26 cellular contexts compared by ENCODE assay signal in the genomic region with DNA sequence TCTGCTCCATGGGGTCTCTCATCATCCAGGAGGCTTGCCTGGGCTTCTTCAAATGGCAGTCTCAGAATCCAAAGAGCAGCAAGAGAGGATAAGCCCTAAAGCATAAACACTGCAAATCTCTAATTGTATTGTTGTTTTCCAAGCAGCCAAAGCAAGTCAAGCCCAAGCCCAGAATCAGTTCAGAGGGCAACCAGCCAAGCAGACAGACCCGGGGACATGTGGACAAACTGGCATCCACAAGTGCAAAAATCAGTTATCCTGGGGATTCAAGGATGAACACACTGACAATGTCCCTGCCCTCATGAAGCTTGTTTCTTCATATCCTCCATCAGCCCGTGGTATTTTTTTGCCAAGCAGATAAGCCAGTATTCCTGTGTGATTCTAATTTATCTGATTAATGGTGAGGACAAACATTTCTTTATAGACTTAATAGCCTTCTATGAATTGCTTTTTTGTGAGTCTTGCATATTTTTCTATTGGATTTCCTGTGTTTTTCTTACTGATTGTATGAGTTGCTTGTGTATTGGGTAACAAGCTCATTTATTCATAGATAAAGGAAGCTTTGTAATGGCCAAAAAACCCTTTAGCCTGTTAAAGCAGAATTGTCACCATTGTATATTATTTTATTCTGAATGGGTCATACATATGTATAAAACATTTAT.
"Had no signal": no experiment of that assay in that cellular context is flagged by ENCODE, and none has a peak within 500 bp of the region (broad histone marks: within the 10 kb centered on the region; RNA-seq: fewer than 3 reads in every experiment).

No MANE protein-coding gene starts in this region.

- H3K4me1 Mint-ChIP-seq: activated naive CD8-positive, alpha-beta T cell treated with anti-CD3 and anti-CD28 coated beads for 36 hours; activated T-helper 17 cell treated with anti-CD3 and anti-CD28 coated beads, Interleukin-2, amount 50 U/mL, for 72 hours had no signal

- H3K4me3 Mint-ChIP-seq: activated CD8-positive, alpha-beta T cell treated with anti-CD3 and anti-CD28 coated beads for 36 hours; activated naive CD8-positive, alpha-beta T cell treated with anti-CD3 and anti-CD28 coated beads for 36 hours; activated T-cell treated with anti-CD3 and anti-CD28 coated beads, Interleukin-2, amount 50 U/mL, for 72 hours; activated T-helper 17 cell treated with anti-CD3 and anti-CD28 coated beads, Interleukin-2, amount 50 U/mL, for 72 hours had no signal

- ATAC-seq: activated CD8-positive, alpha-beta T cell treated with anti-CD3 and anti-CD28 coated beads for 36 hours; activated T-cell treated with anti-CD3 and anti-CD28 coated beads, Interleukin-2, amount 50 U/mL, for 72 hours; activated T-helper 17 cell treated with anti-CD3 and anti-CD28 coated beads, Interleukin-2, amount 50 U/mL, for 72 hours had no signal

- H3K27me3 Mint-ChIP-seq: activated CD8-positive, alpha-beta T cell treated with anti-CD3 and anti-CD28 coated beads for 36 hours had no signal

- H3K27ac Mint-ChIP-seq: activated CD8-positive, alpha-beta T cell treated with anti-CD3 and anti-CD28 coated beads for 36 hours; activated naive CD8-positive, alpha-beta T cell treated with anti-CD3 and anti-CD28 coated beads for 36 hours; activated T-cell treated with anti-CD3 and anti-CD28 coated beads, Interleukin-2, amount 50 U/mL, for 72 hours; activated T-helper 17 cell treated with anti-CD3 and anti-CD28 coated beads, Interleukin-2, amount 50 U/mL, for 72 hours had no signal

- DNase-seq: activated CD4-positive, alpha-beta T cell treated with anti-CD3 and anti-CD28 coated beads for 1 hour; activated CD4-positive, alpha-beta T cell treated with anti-CD3 and anti-CD28 coated beads for 48 hours; activated CD4-positive, CD25-positive, alpha-beta regulatory T cell; activated CD8-positive, alpha-beta T cell treated with anti-CD3 and anti-CD28 coated beads for 36 hours; activated effector memory CD4-positive, alpha-beta T cell treated with anti-CD3 and anti-CD28 coated beads, Interleukin-2, amount 50 U/mL, for 16 hours; activated naive CD4-positive, alpha-beta T cell; activated naive CD4-positive, alpha-beta T cell treated with anti-CD3 and anti-CD28 coated beads, Interleukin-2, amount 50 U/mL, for 16 hours; activated naive CD8-positive, alpha-beta T cell treated with anti-CD3 and anti-CD28 coated beads for 36 hours; activated T-cell treated with anti-CD3 and anti-CD28 coated beads, Interleukin-2, amount 50 U/mL, for 1 hour; activated T-cell treated with anti-CD3 and anti-CD28 coated beads, Interleukin-2, amount 50 U/mL, for 72 hours; amniotic stem cell; aorta; NCI-H1092 treated with DMSO at 0.1 percent for 48 hours; NCI-H1417; NCI-H146; NCI-H187; NCI-H2029 treated with DMSO at 0.1 percent for 48 hours; NCI-H345; NCI-H526; NCI-H748 treated with DMSO at 0.1 percent for 48 hours; NK-92 treated with Interleukin-12 subunit alpha and Interleukin-12 subunit beta, amount 100 ng/mL, for 24 hours; PC-9; Right ventricle myocardium superior; T1000; WERI-Rb-1 had no signal

- H3K36me3 Mint-ChIP-seq: activated naive CD8-positive, alpha-beta T cell treated with anti-CD3 and anti-CD28 coated beads for 36 hours had no signal

- H3K9me3 Mint-ChIP-seq: activated CD8-positive, alpha-beta T cell treated with anti-CD3 and anti-CD28 coated beads for 36 hours; activated naive CD8-positive, alpha-beta T cell treated with anti-CD3 and anti-CD28 coated beads for 36 hours; activated T-cell treated with anti-CD3 and anti-CD28 coated beads, Interleukin-2, amount 50 U/mL, for 72 hours; activated T-helper 17 cell treated with anti-CD3 and anti-CD28 coated beads, Interleukin-2, amount 50 U/mL, for 72 hours had no signal
